1 cellular context compared by ENCODE assay signal in the genomic region with DNA sequence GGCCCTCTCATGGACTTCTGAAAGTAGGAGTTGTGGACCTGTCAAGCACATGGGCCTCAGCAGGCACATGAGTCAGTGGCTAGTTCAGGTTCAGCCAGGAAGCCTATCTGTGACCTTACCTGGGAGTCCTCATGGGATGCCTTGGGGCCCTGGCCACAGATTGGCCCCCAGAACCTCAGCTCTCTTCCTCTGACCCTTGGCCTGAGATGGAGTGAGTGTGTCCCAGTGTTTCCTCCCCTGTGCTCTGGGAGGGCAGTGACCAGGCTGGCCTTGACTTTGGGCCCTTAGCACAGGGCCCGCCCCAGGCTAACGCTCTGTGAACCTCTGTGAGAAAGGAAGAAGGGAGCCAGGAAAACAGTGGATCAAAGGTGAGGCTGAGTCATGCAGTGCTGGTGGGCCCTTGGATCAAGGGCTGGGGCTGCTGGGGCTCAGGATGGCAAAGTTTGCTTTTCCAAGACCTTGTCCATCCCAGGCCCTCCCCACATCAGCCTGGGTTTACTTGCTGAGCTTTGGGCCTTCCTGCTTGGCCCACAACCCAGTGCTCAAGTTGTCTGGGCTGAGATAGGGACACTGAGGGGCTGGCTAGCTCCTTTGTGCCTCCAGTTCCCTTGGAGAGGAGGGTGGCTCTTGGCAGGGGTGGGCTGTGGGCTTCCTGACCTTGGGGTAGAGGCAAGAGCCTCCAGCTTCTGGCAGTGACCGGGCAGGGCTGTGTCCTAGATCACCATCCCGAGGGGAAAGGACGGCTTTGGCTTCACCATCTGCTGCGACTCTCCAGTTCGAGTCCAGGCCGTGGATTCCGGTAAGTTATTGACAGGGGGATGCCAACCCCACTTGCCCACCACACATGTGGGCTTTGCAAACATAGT.
A peak's percentile ranks its signal among the peaks of the same experiment; 100 is the strongest.
TF ChIP-seq lines count a peak whose summit lies in the region.

No MANE protein-coding gene starts in this region.

TF ChIP-seq in HepG2, 621 proteins besides CTCF, POLR2A, EP300 and RAD21 (continued from another document and continues in another):
- TF ChIP-seq, protein P1, sequence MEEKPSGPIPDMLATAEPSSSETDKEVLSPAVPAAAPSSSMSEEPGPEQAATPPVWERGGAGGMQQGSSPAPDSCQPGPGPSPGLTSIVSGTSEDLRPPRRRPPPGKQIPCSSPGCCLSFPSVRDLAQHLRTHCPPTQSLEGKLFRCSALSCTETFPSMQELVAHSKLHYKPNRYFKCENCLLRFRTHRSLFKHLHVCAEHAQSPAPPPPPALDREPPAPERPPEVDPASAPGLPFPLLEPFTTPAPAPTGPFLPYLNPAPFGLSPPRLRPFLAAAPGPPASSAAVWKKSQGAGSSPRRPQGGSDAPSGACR (CRISPR knock-in tag; IDR thresholded peaks at IDR 0.05): peak; percentile 96
- TF ChIP-seq ERF (CRISPR knock-in tag; IDR thresholded peaks at IDR 0.05) (peak; percentile 97), ZBTB3 (CRISPR knock-in tag; IDR thresholded peaks at IDR 0.05; ENCODE audit: borderline replicate concordance, low read depth) (peak; percentile 95), AKAP8 (CRISPR knock-in tag; IDR thresholded peaks at IDR 0.05) (peak; percentile 90; the same call in 1 of the 2 replicates), ZFP62 (CRISPR knock-in tag; IDR thresholded peaks at IDR 0.05) (no peak), SOX13 (IDR thresholded peaks at IDR 0.05) (0 out of 2 replicates have a peak, but pooled peaks have one; percentile 19), SOX13 (CRISPR knock-in tag; conservative IDR thresholded peaks at IDR 0.05 in 1 of 2, IDR thresholded peaks at IDR 0.05 in 1 of 2) (peak in 1 of 2 experiments; percentile 93; a peak in 2 of 4 replicates), ZNF44 (CRISPR knock-in tag; IDR thresholded peaks at IDR 0.05) (0 out of 2 replicates have a peak, but pooled peaks have one; percentile 27), PRPF4 (IDR thresholded peaks at IDR 0.05; ENCODE audit: low read depth, low read length, poor library complexity, severe bottlenecking) (no peak), HIVEP1 (CRISPR knock-in tag; IDR thresholded peaks at IDR 0.05) (peak; percentile 94), ZNF724P (CRISPR knock-in tag; IDR thresholded peaks at IDR 0.05; ENCODE audit: borderline replicate concordance) (0 out of 2 replicates have a peak, but pooled peaks have one; percentile 69), CC2D1A (CRISPR knock-in tag; IDR thresholded peaks at IDR 0.05) (no peak), BORCS8-MEF2B (CRISPR knock-in tag; IDR thresholded peaks at IDR 0.05) (peak; percentile 85), TAF1 (CRISPR knock-in tag; IDR thresholded peaks at IDR 0.05) (peak; percentile 39; the same call in 1 of the 2 replicates), ZSCAN31 (CRISPR knock-in tag; IDR thresholded peaks at IDR 0.05; ENCODE audit: low read depth) (peak; percentile 74; the same call in 1 of the 2 replicates), ZSCAN25 (CRISPR knock-in tag; IDR thresholded peaks at IDR 0.05) (0 out of 2 replicates have a peak, but pooled peaks have one; percentile 69), NR1H2 (CRISPR knock-in tag; IDR thresholded peaks at IDR 0.05; ENCODE audit: borderline replicate concordance, low read depth) (peak; percentile 20; the same call in 1 of the 2 replicates), TBL1XR1 (IDR thresholded peaks at IDR 0.05; ENCODE audit: borderline replicate concordance, low read length, partially characterized antibody) (peak; percentile 98), PHF5A (CRISPR knock-in tag; IDR thresholded peaks at IDR 0.05; ENCODE audit: low read depth, unreplicated experiment) (peak; percentile 89), PCBP1 (IDR thresholded peaks at IDR 0.05; ENCODE audit: borderline replicate concordance, low read depth, low read length) (no peak), FOXA1 (IDR thresholded peaks at IDR 0.05) (no peak), FOXA1 (CRISPR knock-in tag; IDR thresholded peaks at IDR 0.05) (peak; percentile 74), MED8 (CRISPR knock-in tag; IDR thresholded peaks at IDR 0.05; ENCODE audit: insufficient replicate concordance) (peak; percentile 76), IRX3 (CRISPR knock-in tag; IDR thresholded peaks at IDR 0.05; ENCODE audit: borderline replicate concordance, low read depth) (0 out of 2 replicates have a peak, but pooled peaks have one; percentile 50), SIX4 (CRISPR knock-in tag; IDR thresholded peaks at IDR 0.05) (peak; percentile 43; the same call in 1 of the 2 replicates), ZNF777 (CRISPR knock-in tag; IDR thresholded peaks at IDR 0.05) (no peak), PITX1 (CRISPR knock-in tag; IDR thresholded peaks at IDR 0.05) (peak; percentile 90), KLF6 (CRISPR knock-in tag; IDR thresholded peaks at IDR 0.05) (0 out of 2 replicates have a peak, but pooled peaks have one; percentile 67), ZBTB7B (CRISPR knock-in tag; IDR thresholded peaks at IDR 0.05) (peak; percentile 96), ZNF709 (CRISPR knock-in tag; IDR thresholded peaks at IDR 0.05) (peak; percentile 15; the same call in 1 of the 2 replicates)
- TF ChIP-seq, protein P2, sequence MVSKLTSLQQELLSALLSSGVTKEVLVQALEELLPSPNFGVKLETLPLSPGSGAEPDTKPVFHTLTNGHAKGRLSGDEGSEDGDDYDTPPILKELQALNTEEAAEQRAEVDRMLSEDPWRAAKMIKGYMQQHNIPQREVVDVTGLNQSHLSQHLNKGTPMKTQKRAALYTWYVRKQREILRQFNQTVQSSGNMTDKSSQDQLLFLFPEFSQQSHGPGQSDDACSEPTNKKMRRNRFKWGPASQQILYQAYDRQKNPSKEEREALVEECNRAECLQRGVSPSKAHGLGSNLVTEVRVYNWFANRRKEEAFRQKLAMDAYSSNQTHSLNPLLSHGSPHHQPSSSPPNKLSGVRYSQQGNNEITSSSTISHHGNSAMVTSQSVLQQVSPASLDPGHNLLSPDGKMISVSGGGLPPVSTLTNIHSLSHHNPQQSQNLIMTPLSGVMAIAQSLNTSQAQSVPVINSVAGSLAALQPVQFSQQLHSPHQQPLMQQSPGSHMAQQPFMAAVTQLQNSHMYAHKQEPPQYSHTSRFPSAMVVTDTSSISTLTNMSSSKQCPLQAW (CRISPR knock-in tag; IDR thresholded peaks at IDR 0.05): peak; percentile 99
- TF ChIP-seq, protein P3, sequence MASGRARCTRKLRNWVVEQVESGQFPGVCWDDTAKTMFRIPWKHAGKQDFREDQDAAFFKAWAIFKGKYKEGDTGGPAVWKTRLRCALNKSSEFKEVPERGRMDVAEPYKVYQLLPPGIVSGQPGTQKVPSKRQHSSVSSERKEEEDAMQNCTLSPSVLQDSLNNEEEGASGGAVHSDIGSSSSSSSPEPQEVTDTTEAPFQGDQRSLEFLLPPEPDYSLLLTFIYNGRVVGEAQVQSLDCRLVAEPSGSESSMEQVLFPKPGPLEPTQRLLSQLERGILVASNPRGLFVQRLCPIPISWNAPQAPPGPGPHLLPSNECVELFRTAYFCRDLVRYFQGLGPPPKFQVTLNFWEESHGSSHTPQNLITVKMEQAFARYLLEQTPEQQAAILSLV (CRISPR knock-in tag; IDR thresholded peaks at IDR 0.05; ENCODE audit: borderline replicate concordance): peak; percentile 59; the same call in 1 of the 2 replicates
- TF ChIP-seq, protein P4, sequence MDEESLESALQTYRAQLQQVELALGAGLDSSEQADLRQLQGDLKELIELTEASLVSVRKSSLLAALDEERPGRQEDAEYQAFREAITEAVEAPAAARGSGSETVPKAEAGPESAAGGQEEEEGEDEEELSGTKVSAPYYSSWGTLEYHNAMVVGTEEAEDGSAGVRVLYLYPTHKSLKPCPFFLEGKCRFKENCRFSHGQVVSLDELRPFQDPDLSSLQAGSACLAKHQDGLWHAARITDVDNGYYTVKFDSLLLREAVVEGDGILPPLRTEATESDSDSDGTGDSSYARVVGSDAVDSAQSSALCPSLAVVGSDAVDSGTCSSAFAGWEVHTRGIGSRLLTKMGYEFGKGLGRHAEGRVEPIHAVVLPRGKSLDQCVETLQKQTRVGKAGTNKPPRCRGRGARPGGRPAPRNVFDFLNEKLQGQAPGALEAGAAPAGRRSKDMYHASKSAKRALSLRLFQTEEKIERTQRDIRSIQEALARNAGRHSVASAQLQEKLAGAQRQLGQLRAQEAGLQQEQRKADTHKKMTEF (CRISPR knock-in tag; IDR thresholded peaks at IDR 0.05): peak; percentile 98
- TF ChIP-seq, protein P5, sequence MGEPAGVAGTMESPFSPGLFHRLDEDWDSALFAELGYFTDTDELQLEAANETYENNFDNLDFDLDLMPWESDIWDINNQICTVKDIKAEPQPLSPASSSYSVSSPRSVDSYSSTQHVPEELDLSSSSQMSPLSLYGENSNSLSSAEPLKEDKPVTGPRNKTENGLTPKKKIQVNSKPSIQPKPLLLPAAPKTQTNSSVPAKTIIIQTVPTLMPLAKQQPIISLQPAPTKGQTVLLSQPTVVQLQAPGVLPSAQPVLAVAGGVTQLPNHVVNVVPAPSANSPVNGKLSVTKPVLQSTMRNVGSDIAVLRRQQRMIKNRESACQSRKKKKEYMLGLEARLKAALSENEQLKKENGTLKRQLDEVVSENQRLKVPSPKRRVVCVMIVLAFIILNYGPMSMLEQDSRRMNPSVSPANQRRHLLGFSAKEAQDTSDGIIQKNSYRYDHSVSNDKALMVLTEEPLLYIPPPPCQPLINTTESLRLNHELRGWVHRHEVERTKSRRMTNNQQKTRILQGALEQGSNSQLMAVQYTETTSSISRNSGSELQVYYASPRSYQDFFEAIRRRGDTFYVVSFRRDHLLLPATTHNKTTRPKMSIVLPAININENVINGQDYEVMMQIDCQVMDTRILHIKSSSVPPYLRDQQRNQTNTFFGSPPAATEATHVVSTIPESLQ (CRISPR knock-in tag; conservative IDR thresholded peaks at IDR 0.05): no peak
- TF ChIP-seq, protein P6, sequence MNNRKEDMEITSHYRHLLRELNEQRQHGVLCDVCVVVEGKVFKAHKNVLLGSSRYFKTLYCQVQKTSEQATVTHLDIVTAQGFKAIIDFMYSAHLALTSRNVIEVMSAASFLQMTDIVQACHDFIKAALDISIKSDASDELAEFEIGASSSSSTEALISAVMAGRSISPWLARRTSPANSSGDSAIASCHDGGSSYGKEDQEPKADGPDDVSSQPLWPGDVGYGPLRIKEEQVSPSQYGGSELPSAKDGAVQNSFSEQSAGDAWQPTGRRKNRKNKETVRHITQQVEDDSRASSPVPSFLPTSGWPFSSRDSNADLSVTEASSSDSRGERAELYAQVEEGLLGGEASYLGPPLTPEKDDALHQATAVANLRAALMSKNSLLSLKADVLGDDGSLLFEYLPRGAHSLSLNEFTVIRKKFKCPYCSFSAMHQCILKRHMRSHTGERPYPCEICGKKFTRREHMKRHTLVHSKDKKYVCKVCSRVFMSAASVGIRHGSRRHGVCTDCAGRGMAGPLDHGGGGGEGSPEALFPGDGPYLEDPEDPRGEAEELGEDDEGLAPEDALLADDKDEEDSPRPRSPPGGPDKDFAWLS (CRISPR knock-in tag; IDR thresholded peaks at IDR 0.05; ENCODE audit: borderline replicate concordance): no peak; the same call in 1 of the 2 replicates
- TF ChIP-seq, protein P7, sequence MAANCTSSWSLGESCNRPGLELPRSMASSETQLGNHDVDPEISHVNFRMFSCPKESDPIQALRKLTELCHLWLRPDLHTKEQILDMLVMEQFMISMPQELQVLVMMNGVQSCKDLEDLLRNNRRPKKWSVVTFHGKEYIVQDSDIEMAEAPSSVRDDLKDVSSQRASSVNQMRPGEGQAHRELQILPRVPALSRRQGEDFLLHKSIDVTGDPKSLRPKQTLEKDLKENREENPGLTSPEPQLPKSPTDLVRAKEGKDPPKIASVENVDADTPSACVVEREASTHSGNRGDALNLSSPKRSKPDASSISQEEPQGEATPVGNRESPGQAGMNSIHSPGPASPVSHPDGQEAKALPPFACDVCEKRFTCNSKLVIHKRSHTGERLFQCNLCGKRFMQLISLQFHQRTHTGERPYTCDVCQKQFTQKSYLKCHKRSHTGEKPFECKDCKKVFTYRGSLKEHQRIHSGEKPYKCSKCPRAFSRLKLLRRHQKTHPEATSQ (CRISPR knock-in tag; IDR thresholded peaks at IDR 0.05; ENCODE audit: borderline replicate concordance): peak; percentile 79; the same call in 1 of the 2 replicates
- TF ChIP-seq, protein P8, sequence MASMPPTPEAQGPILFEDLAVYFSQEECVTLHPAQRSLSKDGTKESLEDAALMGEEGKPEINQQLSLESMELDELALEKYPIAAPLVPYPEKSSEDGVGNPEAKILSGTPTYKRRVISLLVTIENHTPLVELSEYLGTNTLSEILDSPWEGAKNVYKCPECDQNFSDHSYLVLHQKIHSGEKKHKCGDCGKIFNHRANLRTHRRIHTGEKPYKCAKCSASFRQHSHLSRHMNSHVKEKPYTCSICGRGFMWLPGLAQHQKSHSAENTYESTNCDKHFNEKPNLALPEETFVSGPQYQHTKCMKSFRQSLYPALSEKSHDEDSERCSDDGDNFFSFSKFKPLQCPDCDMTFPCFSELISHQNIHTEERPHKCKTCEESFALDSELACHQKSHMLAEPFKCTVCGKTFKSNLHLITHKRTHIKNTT (CRISPR knock-in tag; IDR thresholded peaks at IDR 0.05): no peak
- TF ChIP-seq, protein P9, sequence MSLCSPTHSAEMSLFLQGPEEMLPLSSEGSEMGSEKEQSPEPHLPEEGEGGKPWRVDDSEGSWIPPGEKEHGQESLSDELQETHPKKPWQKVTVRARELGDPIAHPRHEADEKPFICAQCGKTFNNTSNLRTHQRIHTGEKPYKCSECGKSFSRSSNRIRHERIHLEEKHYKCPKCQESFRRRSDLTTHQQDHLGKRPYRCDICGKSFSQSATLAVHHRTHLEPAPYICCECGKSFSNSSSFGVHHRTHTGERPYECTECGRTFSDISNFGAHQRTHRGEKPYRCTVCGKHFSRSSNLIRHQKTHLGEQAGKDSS (CRISPR knock-in tag; IDR thresholded peaks at IDR 0.05; ENCODE audit: borderline replicate concordance, low read depth): peak; percentile 99
- TF ChIP-seq, protein P10, sequence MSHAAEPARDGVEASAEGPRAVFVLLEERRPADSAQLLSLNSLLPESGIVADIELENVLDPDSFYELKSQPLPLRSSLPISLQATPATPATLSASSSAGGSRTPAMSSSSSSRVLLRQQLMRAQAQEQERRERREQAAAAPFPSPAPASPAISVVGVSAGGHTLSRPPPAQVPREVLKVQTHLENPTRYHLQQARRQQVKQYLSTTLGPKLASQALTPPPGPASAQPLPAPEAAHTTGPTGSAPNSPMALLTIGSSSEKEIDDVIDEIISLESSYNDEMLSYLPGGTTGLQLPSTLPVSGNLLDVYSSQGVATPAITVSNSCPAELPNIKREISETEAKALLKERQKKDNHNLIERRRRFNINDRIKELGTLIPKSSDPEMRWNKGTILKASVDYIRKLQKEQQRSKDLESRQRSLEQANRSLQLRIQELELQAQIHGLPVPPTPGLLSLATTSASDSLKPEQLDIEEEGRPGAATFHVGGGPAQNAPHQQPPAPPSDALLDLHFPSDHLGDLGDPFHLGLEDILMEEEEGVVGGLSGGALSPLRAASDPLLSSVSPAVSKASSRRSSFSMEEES (CRISPR knock-in tag; IDR thresholded peaks at IDR 0.05): peak; percentile 28; the same call in 1 of the 2 replicates
- TF ChIP-seq, protein P11, sequence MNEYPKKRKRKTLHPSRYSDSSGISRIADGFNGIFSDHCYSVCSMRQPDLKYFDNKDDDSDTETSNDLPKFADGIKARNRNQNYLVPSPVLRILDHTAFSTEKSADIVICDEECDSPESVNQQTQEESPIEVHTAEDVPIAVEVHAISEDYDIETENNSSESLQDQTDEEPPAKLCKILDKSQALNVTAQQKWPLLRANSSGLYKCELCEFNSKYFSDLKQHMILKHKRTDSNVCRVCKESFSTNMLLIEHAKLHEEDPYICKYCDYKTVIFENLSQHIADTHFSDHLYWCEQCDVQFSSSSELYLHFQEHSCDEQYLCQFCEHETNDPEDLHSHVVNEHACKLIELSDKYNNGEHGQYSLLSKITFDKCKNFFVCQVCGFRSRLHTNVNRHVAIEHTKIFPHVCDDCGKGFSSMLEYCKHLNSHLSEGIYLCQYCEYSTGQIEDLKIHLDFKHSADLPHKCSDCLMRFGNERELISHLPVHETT (CRISPR knock-in tag; conservative IDR thresholded peaks at IDR 0.05): peak; percentile 45; the same call in 1 of the 2 replicates
